8 cellular contexts compared by ENCODE assay signal in genomic region chr20:652611-653109, GRCh38. TPM values are rescaled to one million over a fixed set of nuclear protein-coding genes. Genes with fewer than 3 reads are reported as not detected.
DNase-seq lines count a peak whose midpoint lies in the region; TF ChIP-seq lines count a peak whose summit lies in the region.

No MANE protein-coding gene starts in this region.

- H3K4me3 ChIP-seq in LNCaP clone FGC (ENCODE audit: low read depth, low read length) (peak overlapping the region; percentile 90), brain microvascular endothelial cell (ENCODE audit: low read depth, low read length) (peak overlapping the region; percentile 86), liver (ENCODE audit: low read depth in 1 of 3, low read length in 3 of 3) (peak overlapping the region; percentile 83 to 86 (median 85)), tibial nerve (peak overlapping the region; percentile 70 to 83 (median 73))

- TF ChIP-seq RAD21 in liver (IDR thresholded peaks at IDR 0.05), result no peak

- TF ChIP-seq POLR2A in tibial nerve (IDR thresholded peaks at IDR 0.05), result no peak

- peak overlapping the region; percentile 78 to 88 for H3K9ac ChIP-seq in liver (ENCODE audit: low read depth in 1 of 2, low read length in 2 of 2)

- H3K27me3 ChIP-seq in brain microvascular endothelial cell (replicated peaks) (no peaks in the 10 kb centered on the region), liver (ENCODE audit: control insufficient read depth in 4 of 4, insufficient read depth in 4 of 4, low read length in 3 of 4) (no peaks in the 10 kb centered on the region), tibial nerve (no peaks in the 10 kb centered on the region)

- TF ChIP-seq EP300 in tibial nerve (IDR thresholded peaks at IDR 0.05), result no peak

- H3K9me3 ChIP-seq in liver (ENCODE audit: control insufficient read depth in 4 of 4, low read length in 3 of 4) (peaks cover 0 to 3% (median 0%) of the 10 kb centered on the region in 4 donors), tibial nerve (peaks cover 0 to 11% (median 0%) of the 10 kb centered on the region in 4 donors)

- peak in 2 of 3 experiments; percentile 8 to 13 for DNase-seq in activated CD8-positive, alpha-beta memory T cell treated with anti-CD3 and anti-CD28 coated beads for 48 hours (ENCODE audit: low read depth in 2 of 3, low spot score in 2 of 3)
- no peak for DNase-seq in activated CD8-positive, alpha-beta memory T cell treated with anti-CD3 and anti-CD28 coated beads for 24 hours
- no peak for DNase-seq in LNCaP clone FGC (ENCODE audit: low read depth)
- DNase-seq in brain microvascular endothelial cell, result peak; percentile 25
- no peak for DNase-seq in tibial nerve (ENCODE audit: low spot score in 2 of 2)
- no peak for DNase-seq in SW480 (ENCODE audit: low spot score)
- DNase-seq in GM13977 (ENCODE audit: low spot score), result no peak

- in situ Hi-C loops in brain microvascular endothelial cell (cut with HindIII; ENCODE audit: low pct_ligation_motif_present, low sequenced_read_pairs), result no loop called here
- in situ Hi-C loops in GM13977 (cut with MboI; ENCODE audit: low pct_unique_long_range_greater_than_20kb, low sequenced_read_pairs, unreplicated experiment), result no loop called here

- TF ChIP-seq CTCF in LNCaP clone FGC (IDR thresholded peaks at IDR 0.05; ENCODE audit: control insufficient read depth, extremely low read depth, insufficient read depth) (no peak), brain microvascular endothelial cell (IDR thresholded peaks at IDR 0.05; ENCODE audit: low read depth, low read length, missing control alignments) (no peak), liver (IDR thresholded peaks at IDR 0.05; ENCODE audit: low read depth, low read length, missing input control) (no peak), tibial nerve (IDR thresholded peaks at IDR 0.05) (no peak), GM13977 (IDR thresholded peaks at IDR 0.05; ENCODE audit: extremely low read depth, insufficient read depth, missing control alignments) (no peak)

- WGBS in liver, result 3% methylated on average over 36 of the region's 36 CpGs
- 1% methylated on average over 33 to 35 of the region's 36 CpGs for WGBS in tibial nerve, 2 donors

- peak overlapping the region; percentile 97 for H3K27ac ChIP-seq in brain microvascular endothelial cell
- H3K27ac ChIP-seq in liver (ENCODE audit: low read depth in 1 of 2, low read length in 2 of 2), result peak overlapping the region; percentile 57 to 81
- peak overlapping the region; percentile 78 to 91 (median 86) for H3K27ac ChIP-seq in tibial nerve

- H3K4me1 ChIP-seq in liver (ENCODE audit: control insufficient read depth in 4 of 4, insufficient read depth in 4 of 4, low read length in 3 of 4) (peaks cover 5 to 20% (median 11%) of the 10 kb centered on the region in 4 donors), tibial nerve (peaks cover 0 to 26% (median 6%) of the 10 kb centered on the region in 4 donors)

- H3K36me3 ChIP-seq in brain microvascular endothelial cell (replicated peaks) (peaks cover 25% of the 10 kb centered on the region), liver (ENCODE audit: control insufficient read depth in 4 of 4, insufficient read depth in 3 of 4, low read depth in 1 of 4, low read length in 3 of 4) (peaks cover 5 to 11% (median 10%) of the 10 kb centered on the region in 4 donors), tibial nerve (peaks cover 2 to 38% (median 11%) of the 10 kb centered on the region in 3 donors)

TF ChIP-seq in liver, 16 proteins besides CTCF, POLR2A, EP300 and RAD21:
- TF ChIP-seq YY1 (IDR thresholded peaks at IDR 0.05), result no peak
- TF ChIP-seq RXRA (IDR thresholded peaks at IDR 0.05), result no peak
- TF ChIP-seq FOXA1 (IDR thresholded peaks at IDR 0.05), result no peak
- TF ChIP-seq ATF3 (IDR thresholded peaks at IDR 0.05), result no peak
- TF ChIP-seq TAF1 (conservative IDR thresholded peaks at IDR 0.05), result no peak
- no peak for TF ChIP-seq NR2F2 (IDR thresholded peaks at IDR 0.05)
- TF ChIP-seq, protein P1, sequence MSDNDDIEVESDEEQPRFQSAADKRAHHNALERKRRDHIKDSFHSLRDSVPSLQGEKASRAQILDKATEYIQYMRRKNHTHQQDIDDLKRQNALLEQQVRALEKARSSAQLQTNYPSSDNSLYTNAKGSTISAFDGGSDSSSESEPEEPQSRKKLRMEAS (IDR thresholded peaks at IDR 0.05), result no peak
- TF ChIP-seq HNF4A (conservative IDR thresholded peaks at IDR 0.05), result no peak
- no peak for TF ChIP-seq HNF4G (IDR thresholded peaks at IDR 0.05)
- TF ChIP-seq EGR1 (IDR thresholded peaks at IDR 0.05; ENCODE audit: low read depth in 2 of 2), result no peak
- TF ChIP-seq, protein P2, sequence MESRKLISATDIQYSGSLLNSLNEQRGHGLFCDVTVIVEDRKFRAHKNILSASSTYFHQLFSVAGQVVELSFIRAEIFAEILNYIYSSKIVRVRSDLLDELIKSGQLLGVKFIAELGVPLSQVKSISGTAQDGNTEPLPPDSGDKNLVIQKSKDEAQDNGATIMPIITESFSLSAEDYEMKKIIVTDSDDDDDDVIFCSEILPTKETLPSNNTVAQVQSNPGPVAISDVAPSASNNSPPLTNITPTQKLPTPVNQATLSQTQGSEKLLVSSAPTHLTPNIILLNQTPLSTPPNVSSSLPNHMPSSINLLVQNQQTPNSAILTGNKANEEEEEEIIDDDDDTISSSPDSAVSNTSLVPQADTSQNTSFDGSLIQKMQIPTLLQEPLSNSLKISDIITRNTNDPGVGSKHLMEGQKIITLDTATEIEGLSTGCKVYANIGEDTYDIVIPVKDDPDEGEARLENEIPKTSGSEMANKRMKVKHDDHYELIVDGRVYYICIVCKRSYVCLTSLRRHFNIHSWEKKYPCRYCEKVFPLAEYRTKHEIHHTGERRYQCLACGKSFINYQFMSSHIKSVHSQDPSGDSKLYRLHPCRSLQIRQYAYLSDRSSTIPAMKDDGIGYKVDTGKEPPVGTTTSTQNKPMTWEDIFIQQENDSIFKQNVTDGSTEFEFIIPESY (IDR thresholded peaks at IDR 0.05), result no peak
- TF ChIP-seq SP1 (IDR thresholded peaks at IDR 0.05), result no peak
- no peak for TF ChIP-seq JUND (IDR thresholded peaks at IDR 0.05)
- TF ChIP-seq FOXA2 (IDR thresholded peaks at IDR 0.05), result no peak
- no peak for TF ChIP-seq REST (IDR thresholded peaks at IDR 0.05)
- TF ChIP-seq GABPA (IDR thresholded peaks at IDR 0.05 in 1 of 2, conservative IDR thresholded peaks at IDR 0.05 in 1 of 2), result no peak

RNA-seq across cellular contexts. Expression of gene SRXN1, which starts 0.3 kb away (rescaled TPM):
- total RNA-seq in liver (10 to 100 TPM; 22.8 to 26.8 TPM), tibial nerve (10 to 100 TPM; 15.1 to 31.8 (median 19.5) TPM)
- polyA plus RNA-seq in liver, result 10 to 100 TPM; 14.3 to 60.2 TPM

RNA-seq across cellular contexts. Expression of gene SCRT2, which starts 22.9 kb away (rescaled TPM):
- not detected for total RNA-seq in liver
- polyA plus RNA-seq in liver, result not detected
- total RNA-seq in tibial nerve, result not detected

RNA-seq across cellular contexts. Expression of gene TCF15, which starts 42.6 kb away (rescaled TPM):
- total RNA-seq in liver (not detected), tibial nerve (1 to 10 TPM in 2 of 4 donors, under 1 TPM in 1, not detected in 1; 0.30 to 4.5 (median 1.1) TPM)
- polyA plus RNA-seq in liver, result not detected

Comparison
In these comparisons a context has a peak if more than half of its experiments do, and no peak if none do; other contexts are left out.
1. DNase-seq: peak in activated CD8-positive, alpha-beta memory T cell treated with anti-CD3 and anti-CD28 coated beads for 48 hours (2 of 3) and brain microvascular endothelial cell (single experiment); none in activated CD8-positive, alpha-beta memory T cell treated with anti-CD3 and anti-CD28 coated beads for 24 hours (single experiment), LNCaP clone FGC (single experiment), tibial nerve (0 of 2), SW480 (single experiment) and GM13977 (single experiment).
2. Peak in every context shown above with its lines, with median percentiles within 50 percentile points of each other: H3K4me3 ChIP-seq and H3K27ac ChIP-seq.